ENCODE assay signal across 23 cellular contexts in genomic region chr9:107308461-107308860, GRCh38. TPM values are rescaled to one million over a fixed set of nuclear protein-coding genes. Genes with fewer than 3 reads are reported as not detected.
DNase-seq lines count a peak whose midpoint lies in the region; ATAC-seq and TF ChIP-seq lines count a peak whose summit lies in the region.
"Had no signal": no experiment of that assay in that cellular context is flagged by ENCODE, and none has a peak within 500 bp of the region (broad histone marks: within the 10 kb centered on the region; RNA-seq: fewer than 3 reads in every experiment).

No MANE protein-coding gene starts in this region.

- no peaks in the 10 kb centered on the region for H3K27me3 Mint-ChIP-seq in activated T-cell treated with anti-CD3 and anti-CD28 coated beads, Interleukin-2, amount 50 U/mL, for 72 hours (ENCODE audit: low read depth)
- H3K27me3 Mint-ChIP-seq in GM23338 (ENCODE audit: insufficient read depth, low read depth, poor library complexity) (peaks cover 5% of the 10 kb centered on the region), neural progenitor cell (ENCODE audit: insufficient read depth, low read depth) (no peaks in the 10 kb centered on the region)

- peak overlapping the region; percentile 72; the same call in 1 of the 2 replicates for H3K27ac ChIP-seq in GM23338 (ENCODE audit: low read depth)
- peak overlapping the region; percentile 64 for H3K27ac ChIP-seq in hepatocyte
- peak overlapping the region; percentile 39 for H3K27ac ChIP-seq in neural progenitor cell
- H3K27ac ChIP-seq: BLaER1 treated with 17β-estradiol and CSF1 and Interleukin-3, amounts not matched to agents 10 nM and 100 nM; dorsolateral prefrontal cortex; SK-N-MC had no signal

- H3F3A ChIP-seq in GM23338 (replicated peaks; ENCODE audit: low read depth) (no peaks in the 10 kb centered on the region), neural progenitor cell (ENCODE audit: low read depth) (peaks cover 29% of the 10 kb centered on the region)

- H3K9me3 ChIP-seq in hepatocyte (ENCODE audit: low read depth) (no peaks in the 10 kb centered on the region), neural progenitor cell (ENCODE audit: low read depth) (no peaks in the 10 kb centered on the region)
- H3K9me3 ChIP-seq: BLaER1 treated with 17β-estradiol and CSF1 and Interleukin-3, amounts not matched to agents 10 nM and 100 nM had no signal

- H3K27me3 ChIP-seq in GM23338 (ENCODE audit: insufficient read depth): no peaks in the 10 kb centered on the region
- no peaks in the 10 kb centered on the region for H3K27me3 ChIP-seq in hepatocyte
- no peaks in the 10 kb centered on the region for H3K27me3 ChIP-seq in neural progenitor cell
- H3K27me3 ChIP-seq: BLaER1 treated with 17β-estradiol and CSF1 and Interleukin-3, amounts not matched to agents 10 nM and 100 nM; dorsolateral prefrontal cortex had no signal

- peak overlapping the region; percentile 15 to 20 for H3K4me3 Mint-ChIP-seq in activated T-cell treated with anti-CD3 and anti-CD28 coated beads, Interleukin-2, amount 50 U/mL, for 72 hours
- no peak overlapping the region for H3K4me3 Mint-ChIP-seq in GM23338
- H3K4me3 Mint-ChIP-seq in neural progenitor cell: no peak overlapping the region

- ATAC-seq in activated T-cell treated with anti-CD3 and anti-CD28 coated beads, Interleukin-2, amount 50 U/mL, for 72 hours (replicated peaks in 1 of 2): no peak
- ATAC-seq in GM23338 (no peak), HG03025 (IDR thresholded peaks at IDR 0.05; ENCODE audit: low FRiP score, unreplicated experiment) (no peak)
- ATAC-seq: left colon had no signal

- H3K36me3 ChIP-seq in GM23338 (ENCODE audit: insufficient read depth) (peaks cover 44% of the 10 kb centered on the region), hepatocyte (replicated peaks; ENCODE audit: insufficient read depth, low read depth) (no peaks in the 10 kb centered on the region), neural progenitor cell (peaks cover 46% of the 10 kb centered on the region)

- 0% methylated on average over 1 of the region's 1 CpG for WGBS in hepatocyte (ENCODE audit: low lambda C conversion rate, missing lambda C conversion rate)

- H3K4me2 ChIP-seq in GM23338 (no peak overlapping the region), hepatocyte (peak overlapping the region; percentile 27), neural progenitor cell (no peak overlapping the region)
- H3K4me2 ChIP-seq: BLaER1 treated with 17β-estradiol and CSF1 and Interleukin-3, amounts not matched to agents 10 nM and 100 nM had no signal

- no peak for DNase-seq in activated T-cell treated with anti-CD3 and anti-CD28 coated beads, Interleukin-2, amount 50 U/mL, for 72 hours
- no peak for DNase-seq in activated T-cell treated with anti-CD3 and anti-CD28 coated beads, Interleukin-2, amount 50 U/mL, for 1 hour
- DNase-seq in GM23338 (ENCODE audit: low spot score) (no peak), hepatocyte (ENCODE audit: low spot score) (no peak), neural progenitor cell (ENCODE audit: low spot score) (no peak), NCI-H2171 treated with DMSO at 0.1 percent for 48 hours (lab: John Stamatoyannopoulos, UW) (no peak)
- no peak for DNase-seq in stimulated activated CD4-positive, alpha-beta T cell treated with anti-CD3 and anti-CD28 coated beads, Interleukin-4, amount 100 ng/mL, for 24 hours
- DNase-seq: activated effector memory CD4-positive, alpha-beta T cell treated with anti-CD3 and anti-CD28 coated beads, Interleukin-2, amount 50 U/mL, for 16 hours; anterior cingulate cortex; caudate nucleus; dorsolateral prefrontal cortex; EL; HCEC 1CT; left colon; MM.1S; NCI-H1436; NCI-H2171; NCI-H526; posterior cingulate gyrus; substantia nigra had no signal

- H3K4me1 ChIP-seq in GM23338 (ENCODE audit: insufficient read depth) (no peaks in the 10 kb centered on the region), hepatocyte (ENCODE audit: insufficient read depth) (peaks cover 17% of the 10 kb centered on the region), neural progenitor cell (peaks cover 15% of the 10 kb centered on the region)
- H3K4me1 ChIP-seq: BLaER1 treated with 17β-estradiol and CSF1 and Interleukin-3, amounts not matched to agents 10 nM and 100 nM had no signal

- H3K9me3 Mint-ChIP-seq in activated T-cell treated with anti-CD3 and anti-CD28 coated beads, Interleukin-2, amount 50 U/mL, for 72 hours: no peaks in the 10 kb centered on the region
- H3K9me3 Mint-ChIP-seq in GM23338 (no peaks in the 10 kb centered on the region), neural progenitor cell (no peaks in the 10 kb centered on the region)

- H3K4me3 ChIP-seq in GM23338 (no peak overlapping the region), hepatocyte (no peak overlapping the region), neural progenitor cell (no peak overlapping the region)
- H3K4me3 ChIP-seq: BLaER1 treated with 17β-estradiol and CSF1 and Interleukin-3, amounts not matched to agents 10 nM and 100 nM; dorsolateral prefrontal cortex; SK-N-MC had no signal

- H3K9me2 ChIP-seq in GM23338 (ENCODE audit: insufficient read depth) (no peaks in the 10 kb centered on the region), hepatocyte (replicated peaks; ENCODE audit: insufficient read depth) (no peaks in the 10 kb centered on the region)

- no peak overlapping the region for H3K9ac ChIP-seq in neural progenitor cell
- H3K9ac ChIP-seq: BLaER1 treated with 17β-estradiol and CSF1 and Interleukin-3, amounts not matched to agents 10 nM and 100 nM had no signal

- H2AFZ ChIP-seq in GM23338 (no peak overlapping the region), hepatocyte (no peak overlapping the region), neural progenitor cell (replicated peaks) (no peak overlapping the region)

- peaks cover 70% of the 10 kb centered on the region for H3K4me1 Mint-ChIP-seq in activated T-cell treated with anti-CD3 and anti-CD28 coated beads, Interleukin-2, amount 50 U/mL, for 72 hours (ENCODE audit: low read depth)
- H3K4me1 Mint-ChIP-seq in GM23338 (peaks cover 3% of the 10 kb centered on the region; the same call in 1 of the 3 replicates), neural progenitor cell (peaks cover 8% of the 10 kb centered on the region)

- H3K27ac Mint-ChIP-seq in activated T-cell treated with anti-CD3 and anti-CD28 coated beads, Interleukin-2, amount 50 U/mL, for 72 hours: peak overlapping the region; percentile 78
- no peak overlapping the region for H3K27ac Mint-ChIP-seq in GM23338
- no peak overlapping the region for H3K27ac Mint-ChIP-seq in neural progenitor cell

- peaks cover 65% of the 10 kb centered on the region for H4K20me1 ChIP-seq in GM23338 (replicated peaks; ENCODE audit: insufficient read depth)
- peaks cover 90% of the 10 kb centered on the region for H4K20me1 ChIP-seq in hepatocyte (ENCODE audit: insufficient read depth, poor library complexity, severe bottlenecking)
- H4K20me1 ChIP-seq in neural progenitor cell (ENCODE audit: low read depth): peaks cover 79% of the 10 kb centered on the region

- TF ChIP-seq CTCF in GM23338 (conservative IDR thresholded peaks at IDR 0.05; ENCODE audit: low read depth in 2 of 2) (no peak), hepatocyte (IDR thresholded peaks at IDR 0.05; ENCODE audit: poor library complexity) (no peak), neural progenitor cell (IDR thresholded peaks at IDR 0.05) (no peak)

- H3K36me3 Mint-ChIP-seq in activated T-cell treated with anti-CD3 and anti-CD28 coated beads, Interleukin-2, amount 50 U/mL, for 72 hours (ENCODE audit: insufficient read depth in 2 of 2): peaks cover 13 to 60% of the 10 kb centered on the region in 2 donors
- H3K36me3 Mint-ChIP-seq in GM23338 (ENCODE audit: low read depth) (peaks cover 72% of the 10 kb centered on the region), neural progenitor cell (peaks cover 58% of the 10 kb centered on the region)

- H3K79me2 ChIP-seq in GM23338 (replicated peaks; ENCODE audit: insufficient read depth) (peaks cover 98% of the 10 kb centered on the region), hepatocyte (peaks cover 98% of the 10 kb centered on the region), neural progenitor cell (ENCODE audit: low read depth) (peaks cover 99% of the 10 kb centered on the region)

TF ChIP-seq in GM23338, 12 proteins besides CTCF, POLR2A, EP300 and RAD21 (continues in another document):
- no peak for TF ChIP-seq CREB1 (CRISPR knock-in tag; IDR thresholded peaks at IDR 0.05; ENCODE audit: low read depth)
- no peak for TF ChIP-seq REST (IDR thresholded peaks at IDR 0.05; ENCODE audit: unreplicated experiment)

RNA-seq across cellular contexts. Expression of gene RAD23B, which starts 25.4 kb away (rescaled TPM):
- total RNA-seq in activated T-cell treated with anti-CD3 and anti-CD28 coated beads, Interleukin-2, amount 50 U/mL, for 72 hours: 100 to 1,000 TPM in 1 of 2 donors, 10 to 100 TPM in 1; 88.7 to 112 TPM
- 117 and 137 TPM in 2 replicates for total RNA-seq in GM23338 (2014; rRNA removed; shearing (Covaris generic))
- polyA plus RNA-seq in GM23338 (2016; fragmentation: Nextera tagmentation; extraction: Ambion mirVana) (31.1 and 33.1 TPM in 2 replicates), hepatocyte (15.9 and 19.4 TPM in 2 replicates)
- total RNA-seq in hepatocyte (126 and 142 TPM in 2 replicates), neural progenitor cell (ENCODE audit: low replicate concordance) (149 and 178 TPM in 2 replicates)

Comparison
In these comparisons a context has a peak if more than half of its experiments do, and no peak if none do; other contexts are left out.
1. H3K4me3 Mint-ChIP-seq: peak in activated T-cell treated with anti-CD3 and anti-CD28 coated beads, Interleukin-2, amount 50 U/mL, for 72 hours (2 of 2); none in GM23338 (single experiment) and neural progenitor cell (single experiment).
2. Peak in every context shown above with its lines, with median percentiles within 50 percentile points of each other: H3K27ac ChIP-seq.